ENCODE assay signal across 1 cellular context in the genomic region with DNA sequence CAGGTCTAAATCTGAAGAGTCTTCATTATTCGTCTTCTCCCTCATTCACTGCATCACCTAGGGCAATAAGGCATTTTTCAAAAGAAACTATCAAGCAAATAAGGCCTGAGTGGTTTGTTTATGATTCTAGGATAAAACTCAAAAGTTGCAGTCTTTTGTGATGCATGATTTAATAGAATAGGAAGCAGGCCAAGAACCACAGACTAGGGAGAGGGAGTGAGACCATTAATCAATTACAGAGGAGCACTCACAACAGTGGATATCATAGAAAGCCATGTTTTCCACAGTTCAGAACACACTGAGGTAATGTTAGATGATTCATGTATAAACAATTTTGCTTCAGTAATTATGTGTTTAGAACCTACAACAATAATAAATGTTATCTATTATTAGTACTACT.
TF ChIP-seq lines count a peak whose summit lies in the region.

No MANE protein-coding gene starts in this region.

TF ChIP-seq in SK-N-SH, 30 proteins besides CTCF, POLR2A, EP300 and RAD21 (continued from another document):
- TF ChIP-seq, protein P1, sequence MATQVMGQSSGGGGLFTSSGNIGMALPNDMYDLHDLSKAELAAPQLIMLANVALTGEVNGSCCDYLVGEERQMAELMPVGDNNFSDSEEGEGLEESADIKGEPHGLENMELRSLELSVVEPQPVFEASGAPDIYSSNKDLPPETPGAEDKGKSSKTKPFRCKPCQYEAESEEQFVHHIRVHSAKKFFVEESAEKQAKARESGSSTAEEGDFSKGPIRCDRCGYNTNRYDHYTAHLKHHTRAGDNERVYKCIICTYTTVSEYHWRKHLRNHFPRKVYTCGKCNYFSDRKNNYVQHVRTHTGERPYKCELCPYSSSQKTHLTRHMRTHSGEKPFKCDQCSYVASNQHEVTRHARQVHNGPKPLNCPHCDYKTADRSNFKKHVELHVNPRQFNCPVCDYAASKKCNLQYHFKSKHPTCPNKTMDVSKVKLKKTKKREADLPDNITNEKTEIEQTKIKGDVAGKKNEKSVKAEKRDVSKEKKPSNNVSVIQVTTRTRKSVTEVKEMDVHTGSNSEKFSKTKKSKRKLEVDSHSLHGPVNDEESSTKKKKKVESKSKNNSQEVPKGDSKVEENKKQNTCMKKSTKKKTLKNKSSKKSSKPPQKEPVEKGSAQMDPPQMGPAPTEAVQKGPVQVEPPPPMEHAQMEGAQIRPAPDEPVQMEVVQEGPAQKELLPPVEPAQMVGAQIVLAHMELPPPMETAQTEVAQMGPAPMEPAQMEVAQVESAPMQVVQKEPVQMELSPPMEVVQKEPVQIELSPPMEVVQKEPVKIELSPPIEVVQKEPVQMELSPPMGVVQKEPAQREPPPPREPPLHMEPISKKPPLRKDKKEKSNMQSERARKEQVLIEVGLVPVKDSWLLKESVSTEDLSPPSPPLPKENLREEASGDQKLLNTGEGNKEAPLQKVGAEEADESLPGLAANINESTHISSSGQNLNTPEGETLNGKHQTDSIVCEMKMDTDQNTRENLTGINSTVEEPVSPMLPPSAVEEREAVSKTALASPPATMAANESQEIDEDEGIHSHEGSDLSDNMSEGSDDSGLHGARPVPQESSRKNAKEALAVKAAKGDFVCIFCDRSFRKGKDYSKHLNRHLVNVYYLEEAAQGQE (IDR thresholded peaks at IDR 0.05; ENCODE audit: low read depth, low read length): no peak
- TF ChIP-seq, protein P2, sequence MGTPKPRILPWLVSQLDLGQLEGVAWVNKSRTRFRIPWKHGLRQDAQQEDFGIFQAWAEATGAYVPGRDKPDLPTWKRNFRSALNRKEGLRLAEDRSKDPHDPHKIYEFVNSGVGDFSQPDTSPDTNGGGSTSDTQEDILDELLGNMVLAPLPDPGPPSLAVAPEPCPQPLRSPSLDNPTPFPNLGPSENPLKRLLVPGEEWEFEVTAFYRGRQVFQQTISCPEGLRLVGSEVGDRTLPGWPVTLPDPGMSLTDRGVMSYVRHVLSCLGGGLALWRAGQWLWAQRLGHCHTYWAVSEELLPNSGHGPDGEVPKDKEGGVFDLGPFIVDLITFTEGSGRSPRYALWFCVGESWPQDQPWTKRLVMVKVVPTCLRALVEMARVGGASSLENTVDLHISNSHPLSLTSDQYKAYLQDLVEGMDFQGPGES (IDR thresholded peaks at IDR 0.05; ENCODE audit: low read depth, low read length): no peak
- TF ChIP-seq RCOR1 (IDR thresholded peaks at IDR 0.05; ENCODE audit: low read length): no peak
- no peak for TF ChIP-seq RFX5 (IDR thresholded peaks at IDR 0.05; ENCODE audit: low read length)
- no peak for TF ChIP-seq RXRA (IDR thresholded peaks at IDR 0.05; ENCODE audit: borderline replicate concordance, low read depth)
- TF ChIP-seq, protein P3, sequence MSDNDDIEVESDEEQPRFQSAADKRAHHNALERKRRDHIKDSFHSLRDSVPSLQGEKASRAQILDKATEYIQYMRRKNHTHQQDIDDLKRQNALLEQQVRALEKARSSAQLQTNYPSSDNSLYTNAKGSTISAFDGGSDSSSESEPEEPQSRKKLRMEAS (IDR thresholded peaks at IDR 0.05; ENCODE audit: low read depth): no peak
- no peak for TF ChIP-seq FOXM1 (IDR thresholded peaks at IDR 0.05; ENCODE audit: low read depth)
- no peak for TF ChIP-seq TAF1 (IDR thresholded peaks at IDR 0.05; ENCODE audit: borderline replicate concordance, low read depth, low read length)
- no peak for TF ChIP-seq SIN3A (IDR thresholded peaks at IDR 0.05; ENCODE audit: borderline replicate concordance, low read depth, low read length)
- TF ChIP-seq MEF2A (IDR thresholded peaks at IDR 0.05; ENCODE audit: borderline replicate concordance, low read depth): no peak
- no peak for TF ChIP-seq ELF1 (IDR thresholded peaks at IDR 0.05)
- no peak for TF ChIP-seq CHD2 (IDR thresholded peaks at IDR 0.05; ENCODE audit: low read length, partially characterized antibody)
- TF ChIP-seq TEAD4 (IDR thresholded peaks at IDR 0.05; ENCODE audit: borderline replicate concordance, insufficient read depth): no peak
- TF ChIP-seq, protein P4, sequence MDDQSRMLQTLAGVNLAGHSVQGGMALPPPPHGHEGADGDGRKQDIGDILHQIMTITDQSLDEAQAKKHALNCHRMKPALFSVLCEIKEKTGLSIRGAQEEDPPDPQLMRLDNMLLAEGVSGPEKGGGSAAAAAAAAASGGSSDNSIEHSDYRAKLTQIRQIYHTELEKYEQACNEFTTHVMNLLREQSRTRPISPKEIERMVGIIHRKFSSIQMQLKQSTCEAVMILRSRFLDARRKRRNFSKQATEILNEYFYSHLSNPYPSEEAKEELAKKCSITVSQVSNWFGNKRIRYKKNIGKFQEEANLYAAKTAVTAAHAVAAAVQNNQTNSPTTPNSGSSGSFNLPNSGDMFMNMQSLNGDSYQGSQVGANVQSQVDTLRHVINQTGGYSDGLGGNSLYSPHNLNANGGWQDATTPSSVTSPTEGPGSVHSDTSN (IDR thresholded peaks at IDR 0.05): peak; percentile 75
